ENCODE assay signal across 8 cellular contexts in genomic region chr6:28336284-28337024, GRCh38. TPM values are rescaled to one million over a fixed set of nuclear protein-coding genes. Genes with fewer than 3 reads are reported as not detected.
DNase-seq lines count a peak whose midpoint lies in the region; ATAC-seq, FAIRE-seq and TF ChIP-seq lines count a peak whose summit lies in the region.

No MANE protein-coding gene starts in this region.

- H3K9me3 ChIP-seq in HepG2 (ENCODE audit: low read length) (peaks cover 8% of the 10 kb centered on the region), tibial artery (no peaks in the 10 kb centered on the region)

- H3K4me1 ChIP-seq in HepG2 (ENCODE audit: insufficient read depth, low read length) (peaks cover 25% of the 10 kb centered on the region), tibial artery (peaks cover 0 to 19% (median 12%) of the 10 kb centered on the region in 4 donors)

- ATAC-seq in HG02938 (IDR thresholded peaks at IDR 0.05; ENCODE audit: unreplicated experiment) = peak; percentile 41
- peak; percentile 38 for ATAC-seq in HepG2
- no peak for ATAC-seq in HG02981 (IDR thresholded peaks at IDR 0.05; ENCODE audit: unreplicated experiment)

- BruUV-seq in HepG2 (replicated peaks; lab: Mats Ljungman, UMichigan) = no TSS peak

- H3K4me3 ChIP-seq in HepG2 (replicated peaks in 1 of 3; ENCODE audit: insufficient read depth in 1 of 3, low read depth in 2 of 3, low read length in 3 of 3) (peak overlapping the region; percentile 78 to 94 (median 80)), tibial artery (peak overlapping the region; percentile 77 to 92)

- in situ Hi-C loops in HepG2 (cut with HindIII; ENCODE audit: extremely low pct_ligation_motif_present, low pct_unique_long_range_greater_than_20kb) = no loop called here

- peaks cover 9% of the 10 kb centered on the region for H3K79me2 ChIP-seq in HepG2 (ENCODE audit: insufficient read depth, low read length)

- TF ChIP-seq RAD21 in HepG2 (CRISPR knock-in tag; IDR thresholded peaks at IDR 0.05) = 0 out of 2 replicates have a peak, but pooled peaks have one; percentile 7

- 3% methylated on average over 20 of the region's 20 CpGs for WGBS in HepG2 (ENCODE audit: low lambda C conversion rate)

- peak; percentile 36 for FAIRE-seq in HepG2 (lab: Jason Lieb, UNC)

- TF ChIP-seq CTCF in HepG2 (CRISPR knock-in tag; IDR thresholded peaks at IDR 0.05) (no peak), tibial artery (IDR thresholded peaks at IDR 0.05) (no peak)

- intact Hi-C loops in HepG2 (cut with micrococcal nuclease; ENCODE audit: unreplicated experiment) = no loop called here
- intact Hi-C loops in tibial artery (cut with DNase I; ENCODE audit: low total_unique reads) = no loop called here

- TF ChIP-seq POLR2A in HepG2 (IDR thresholded peaks at IDR 0.05; ENCODE audit: insufficient read depth in 1 of 2, low read depth in 2 of 2, low read length in 2 of 2) = no peak; a peak in 1 of 4 replicates

- H3K36me3 ChIP-seq in HepG2 (replicated peaks in 1 of 2; ENCODE audit: control insufficient read depth in 1 of 2, insufficient read depth in 2 of 2, low read length in 2 of 2) = no peaks in the 10 kb centered on the region
- H3K36me3 ChIP-seq in tibial artery = no peaks in the 10 kb centered on the region

- CTCF ChIA-PET in HepG2 (lab: Yijun Ruan, JAX; ENCODE audit: low intra/inter-chr PET ratio, low total read pairs) = no interaction called here

- POLR2A ChIA-PET in HepG2 (lab: Yijun Ruan, JAX) = interaction anchor here (0.6 to 4.9 kb wide), 25 partner anchors 9 to 864 kb away, joined by 3 to 108 read pairs (median 9); partner anchors contain the start of genes PGBD1, ZKSCAN3, ZKSCAN4 and ZKSCAN8

- H3K27ac ChIP-seq in caudate nucleus (ENCODE audit: low read depth, low read length) (peak overlapping the region; percentile 95), HepG2 (ENCODE audit: extremely low read length, insufficient read depth, low read length) (peak overlapping the region; percentile 96), tibial artery (peak overlapping the region; percentile 98)

- H4K20me1 ChIP-seq in HepG2 (ENCODE audit: insufficient read depth, low read length) = no peaks in the 10 kb centered on the region

- peak; percentile 63 for DNase-seq in activated effector memory CD4-positive, alpha-beta T cell treated with anti-CD3 and anti-CD28 coated beads, Interleukin-2, amount 50 U/mL, for 16 hours
- no peak for DNase-seq in activated effector memory CD4-positive, alpha-beta T cell treated with Interleukin-2 at 50 U/mL for 16 hours
- DNase-seq in NOMO-1 (lab: John Stamatoyannopoulos, UW; ENCODE audit: unreplicated experiment in 2 of 2) (peak; percentile 68 to 73), caudate nucleus (lab: John Stamatoyannopoulos, UW) (peak in 8 of 61 donors; percentile 14 to 59 (median 36)), HepG2 (ENCODE audit: low spot score) (peak; percentile 44), tibial artery (no peak)

- H3K9ac ChIP-seq in HepG2 (ENCODE audit: insufficient read depth, low read depth, low read length) = peak overlapping the region; percentile 88

- H3K27me3 ChIP-seq in HepG2 (ENCODE audit: control insufficient read depth in 1 of 2, insufficient read depth in 2 of 2, low read length in 2 of 2) (no peaks in the 10 kb centered on the region; a peak in 1 of 5 replicates), tibial artery (no peaks in the 10 kb centered on the region)

- peak overlapping the region; percentile 9 for H2AFZ ChIP-seq in HepG2 (ENCODE audit: low read length)

- peak overlapping the region; percentile 87 for H3K4me2 ChIP-seq in HepG2 (ENCODE audit: low read depth, low read length)

- TF ChIP-seq EP300 in HepG2 (IDR thresholded peaks at IDR 0.05; ENCODE audit: low read depth in 2 of 2, low read length in 2 of 2) (no peak), HepG2 (CRISPR knock-in tag; IDR thresholded peaks at IDR 0.05; ENCODE audit: borderline replicate concordance) (no peak)

TF ChIP-seq in HepG2, 621 proteins besides CTCF, POLR2A, EP300 and RAD21 (continues in another document):
- no peak for TF ChIP-seq KAT7 (CRISPR knock-in tag; IDR thresholded peaks at IDR 0.05; ENCODE audit: borderline replicate concordance)

RNA-seq across cellular contexts. Expression of gene ZSCAN31, which starts 0.5 kb away (rescaled TPM):
- 6.2 and 7.2 TPM in 2 replicates for total RNA-seq in HepG2 (2016; rRNA removed; fragmentation: Illumina TruSeq; extraction: Trizol)
- total RNA-seq in HepG2 (2016; cell fraction: cytosol; rRNA removed; fragmentation: Illumina TruSeq; extraction: Trizol; ENCODE audit: low read depth) = 3.0 and 3.6 TPM in 2 replicates
- total RNA-seq in HepG2 (2016; cell fraction: insoluble cytoplasmic fraction; rRNA removed; fragmentation: Illumina TruSeq; extraction: Trizol) = 7.3 and 8.3 TPM in 2 replicates
- 6.2 and 10.2 TPM in 2 replicates for total RNA-seq in HepG2 (2016; cell fraction: membrane; rRNA removed; fragmentation: Illumina TruSeq; extraction: Trizol)
- total RNA-seq in HepG2 (2016; cell fraction: nucleus; rRNA removed; fragmentation: Illumina TruSeq; extraction: Trizol) = 4.9 and 6.5 TPM in 2 replicates
- polyA plus RNA-seq in HepG2 (2011; rRNA removed) = 3.6 and 5.3 TPM in 2 replicates
- polyA plus RNA-seq in HepG2 (2011; cell fraction: cytosol; rRNA removed) = 2.6 and 3.6 TPM in 2 replicates
- 3.9 and 4.9 TPM in 2 replicates for polyA plus RNA-seq in HepG2 (2011; cell fraction: nucleus; rRNA removed)
- 4.8 and 4.9 TPM in 2 replicates for polyA plus RNA-seq in HepG2 (2012)
- polyA plus RNA-seq in HepG2 (2016; cell fraction: cytosol; fragmentation: Illumina TruSeq; extraction: Trizol; ENCODE audit: low read depth) = 1.6 and 2.0 TPM in 2 replicates
- 5.7 TPM in 2 replicates for polyA plus RNA-seq in HepG2 (2016; cell fraction: insoluble cytoplasmic fraction; fragmentation: Illumina TruSeq; extraction: Trizol; ENCODE audit: low read depth)
- polyA plus RNA-seq in HepG2 (2016; cell fraction: membrane; fragmentation: Illumina TruSeq; extraction: Trizol; ENCODE audit: low read depth) = 2.2 and 2.3 TPM in 2 replicates
- 4.4 and 7.8 TPM in 2 replicates for polyA plus RNA-seq in HepG2 (2016; cell fraction: nucleus; fragmentation: Illumina TruSeq; extraction: Trizol; ENCODE audit: insufficient read depth, low read depth)
- polyA minus RNA-seq in HepG2 (2011; rRNA and poly(A)+ RNA removed; ENCODE audit: low replicate concordance) = 7.2 and 8.6 TPM in 2 replicates
- polyA minus RNA-seq in HepG2 (2011; cell fraction: cytosol; rRNA and poly(A)+ RNA removed) = 5.3 and 5.4 TPM in 2 replicates
- 7.1 and 8.2 TPM in 2 replicates for polyA minus RNA-seq in HepG2 (2011; cell fraction: nucleus; rRNA and poly(A)+ RNA removed)

RNA-seq across cellular contexts. Expression of gene ZKSCAN3, which starts 13.3 kb away (rescaled TPM):
- total RNA-seq in HepG2 (2016; rRNA removed; fragmentation: Illumina TruSeq; extraction: Trizol) = 7.4 and 8.1 TPM in 2 replicates
- total RNA-seq in HepG2 (2016; cell fraction: cytosol; rRNA removed; fragmentation: Illumina TruSeq; extraction: Trizol; ENCODE audit: low read depth) = 1.1 and 1.3 TPM in 2 replicates
- total RNA-seq in HepG2 (2016; cell fraction: insoluble cytoplasmic fraction; rRNA removed; fragmentation: Illumina TruSeq; extraction: Trizol) = 5.8 and 7.9 TPM in 2 replicates
- 4.5 and 4.9 TPM in 2 replicates for total RNA-seq in HepG2 (2016; cell fraction: membrane; rRNA removed; fragmentation: Illumina TruSeq; extraction: Trizol)
- 3.8 and 5.4 TPM in 2 replicates for total RNA-seq in HepG2 (2016; cell fraction: nucleus; rRNA removed; fragmentation: Illumina TruSeq; extraction: Trizol)
- polyA plus RNA-seq in HepG2 (2011; rRNA removed) = 3.3 and 3.6 TPM in 2 replicates
- 2.0 and 2.2 TPM in 2 replicates for polyA plus RNA-seq in HepG2 (2011; cell fraction: cytosol; rRNA removed)
- 2.8 and 4.3 TPM in 2 replicates for polyA plus RNA-seq in HepG2 (2011; cell fraction: nucleus; rRNA removed)
- polyA plus RNA-seq in HepG2 (2012) = 1.8 and 3.3 TPM in 2 replicates
- 0.74 and 0.85 TPM in 2 replicates for polyA plus RNA-seq in HepG2 (2016; cell fraction: cytosol; fragmentation: Illumina TruSeq; extraction: Trizol; ENCODE audit: low read depth)
- 4.8 and 5.6 TPM in 2 replicates for polyA plus RNA-seq in HepG2 (2016; cell fraction: insoluble cytoplasmic fraction; fragmentation: Illumina TruSeq; extraction: Trizol; ENCODE audit: low read depth)
- 2.0 and 2.3 TPM in 2 replicates for polyA plus RNA-seq in HepG2 (2016; cell fraction: membrane; fragmentation: Illumina TruSeq; extraction: Trizol; ENCODE audit: low read depth)
- polyA plus RNA-seq in HepG2 (2016; cell fraction: nucleus; fragmentation: Illumina TruSeq; extraction: Trizol; ENCODE audit: insufficient read depth, low read depth) = 8.6 and 9.9 TPM in 2 replicates
- polyA minus RNA-seq in HepG2 (2011; rRNA and poly(A)+ RNA removed; ENCODE audit: low replicate concordance) = 1.5 and 2.8 TPM in 2 replicates
- polyA minus RNA-seq in HepG2 (2011; cell fraction: cytosol; rRNA and poly(A)+ RNA removed) = 3.0 and 3.1 TPM in 2 replicates
- 4.4 and 7.8 TPM in 2 replicates for polyA minus RNA-seq in HepG2 (2011; cell fraction: nucleus; rRNA and poly(A)+ RNA removed)

RNA-seq across cellular contexts. Expression of gene PGBD1, which starts 55.1 kb away (rescaled TPM):
- 6.9 and 8.5 TPM in 2 replicates for total RNA-seq in HepG2 (2016; rRNA removed; fragmentation: Illumina TruSeq; extraction: Trizol)
- total RNA-seq in HepG2 (2016; cell fraction: cytosol; rRNA removed; fragmentation: Illumina TruSeq; extraction: Trizol; ENCODE audit: low read depth) = 1.3 and 1.9 TPM in 2 replicates
- total RNA-seq in HepG2 (2016; cell fraction: insoluble cytoplasmic fraction; rRNA removed; fragmentation: Illumina TruSeq; extraction: Trizol) = 7.2 and 8.1 TPM in 2 replicates
- total RNA-seq in HepG2 (2016; cell fraction: membrane; rRNA removed; fragmentation: Illumina TruSeq; extraction: Trizol) = 3.5 and 4.3 TPM in 2 replicates
- 6.9 and 7.1 TPM in 2 replicates for total RNA-seq in HepG2 (2016; cell fraction: nucleus; rRNA removed; fragmentation: Illumina TruSeq; extraction: Trizol)
- polyA plus RNA-seq in HepG2 (2011; rRNA removed) = 3.6 and 4.3 TPM in 2 replicates
- 1.8 and 2.8 TPM in 2 replicates for polyA plus RNA-seq in HepG2 (2011; cell fraction: cytosol; rRNA removed)
- 4.7 and 6.6 TPM in 2 replicates for polyA plus RNA-seq in HepG2 (2011; cell fraction: nucleus; rRNA removed)
- polyA plus RNA-seq in HepG2 (2012) = 3.9 and 4.6 TPM in 2 replicates
- polyA plus RNA-seq in HepG2 (2016; cell fraction: cytosol; fragmentation: Illumina TruSeq; extraction: Trizol; ENCODE audit: low read depth) = 1.0 and 1.2 TPM in 2 replicates
- 5.7 and 6.1 TPM in 2 replicates for polyA plus RNA-seq in HepG2 (2016; cell fraction: insoluble cytoplasmic fraction; fragmentation: Illumina TruSeq; extraction: Trizol; ENCODE audit: low read depth)
- polyA plus RNA-seq in HepG2 (2016; cell fraction: membrane; fragmentation: Illumina TruSeq; extraction: Trizol; ENCODE audit: low read depth) = 2.3 and 2.4 TPM in 2 replicates
- polyA plus RNA-seq in HepG2 (2016; cell fraction: nucleus; fragmentation: Illumina TruSeq; extraction: Trizol; ENCODE audit: insufficient read depth, low read depth) = 10.1 and 10.5 TPM in 2 replicates
- polyA minus RNA-seq in HepG2 (2011; rRNA and poly(A)+ RNA removed; ENCODE audit: low replicate concordance) = 2.1 and 5.3 TPM in 2 replicates
- polyA minus RNA-seq in HepG2 (2011; cell fraction: cytosol; rRNA and poly(A)+ RNA removed) = 1.4 and 2.2 TPM in 2 replicates
- 6.2 and 8.1 TPM in 2 replicates for polyA minus RNA-seq in HepG2 (2011; cell fraction: nucleus; rRNA and poly(A)+ RNA removed)

Comparison
In these comparisons a context has a peak if more than half of its experiments do, and no peak if none do; other contexts are left out.
1. DNase-seq: peak in activated effector memory CD4-positive, alpha-beta T cell treated with anti-CD3 and anti-CD28 coated beads, Interleukin-2, amount 50 U/mL, for 16 hours (single experiment), NOMO-1 (2 of 2) and HepG2 (single experiment); none in activated effector memory CD4-positive, alpha-beta T cell treated with Interleukin-2 at 50 U/mL for 16 hours (single experiment) and tibial artery (0 of 2).
2. Peak in every context shown above with its lines, with median percentiles within 50 percentile points of each other: H3K27ac ChIP-seq.